In genomic region chr7:28045592-28045991, GRCh38 we compare ENCODE assay signal across 16 cellular contexts.
DNase-seq lines count a peak whose midpoint lies in the region; ATAC-seq and TF ChIP-seq lines count a peak whose summit lies in the region.
"Had no signal": no experiment of that assay in that cellular context is flagged by ENCODE, and none has a peak within 500 bp of the region (broad histone marks: within the 10 kb centered on the region; RNA-seq: fewer than 3 reads in every experiment).

No MANE protein-coding gene starts in this region.

- peak overlapping the region; percentile 41 for H2BK120ac ChIP-seq in trophoblast cell (ENCODE audit: insufficient read depth, low read length, poor library complexity)

- H3K9ac ChIP-seq in endodermal cell (ENCODE audit: extremely low read depth, low read length, poor library complexity, severe bottlenecking) (no peak overlapping the region), trophoblast cell (ENCODE audit: low read length) (no peak overlapping the region)

- no peak for DNase-seq in GM23338 (ENCODE audit: low spot score)
- DNase-seq in Panc1 (ENCODE audit: low read depth, low spot score), result no peak
- DNase-seq in endodermal cell, result no peak
- no peak for DNase-seq in trophoblast cell
- no peak for DNase-seq in mucosa of gallbladder (ENCODE audit: low spot score)
- no peak for DNase-seq in SIG-M5 treated with dmso at 0.1 percent for 504 hours (lab: John Stamatoyannopoulos, UW; ENCODE audit: unreplicated experiment)
- no peak for DNase-seq in activated CD4-positive, alpha-beta T cell treated with anti-CD3 and anti-CD28 coated beads, Interleukin-2, amount 50 U/mL, for 48 hours
- DNase-seq: 8988T; C1 segment of cervical spinal cord; Calu3; CD4-positive, alpha-beta memory T cell; COR-L47; DMS53; DMS79 treated with DMSO at 0.1 percent for 48 hours; GF-D8; HCEC 1CT had no signal

- H4K12ac ChIP-seq in trophoblast cell (ENCODE audit: low read depth, low read length), result no peak overlapping the region

- peaks cover 15% of the 10 kb centered on the region; the same call in 2 of the 3 replicates for H3K4me1 Mint-ChIP-seq in GM23338
- no peaks in the 10 kb centered on the region for H3K4me1 Mint-ChIP-seq in endodermal cell

- no peaks in the 10 kb centered on the region for H3F3A ChIP-seq in GM23338 (replicated peaks; ENCODE audit: low read depth)

- no peak overlapping the region for H3K14ac ChIP-seq in trophoblast cell (ENCODE audit: low read length)

- in situ Hi-C loops in Panc1 (cut with HindIII; ENCODE audit: low pct_unique_long_range_greater_than_20kb, low sequenced_read_pairs), result no loop called here

- CTCF ChIA-PET in Panc1 (lab: Charles Lee), result no interaction called here

- intact Hi-C loops in Panc1 (cut with micrococcal nuclease; ENCODE audit: unreplicated experiment), result no loop called here

- H3K36me3 ChIP-seq in GM23338 (ENCODE audit: insufficient read depth) (no peaks in the 10 kb centered on the region), Panc1 (ENCODE audit: control insufficient read depth, insufficient read depth, low read length) (no peaks in the 10 kb centered on the region), endodermal cell (ENCODE audit: control insufficient read depth, insufficient read depth, low read length) (no peaks in the 10 kb centered on the region), trophoblast cell (ENCODE audit: control insufficient read depth in 1 of 2, insufficient read depth in 2 of 2, low read length in 2 of 2) (no peaks in the 10 kb centered on the region)

- ATAC-seq in GM23338, result no peak
- ATAC-seq in Panc1, result no peak

- H3K4me1 ChIP-seq in GM23338 (ENCODE audit: insufficient read depth) (peaks cover 13% of the 10 kb centered on the region), Panc1 (ENCODE audit: control insufficient read depth, insufficient read depth, low read length) (peaks cover 14% of the 10 kb centered on the region), endodermal cell (ENCODE audit: control insufficient read depth, insufficient read depth, low read length) (no peaks in the 10 kb centered on the region), trophoblast cell (ENCODE audit: control insufficient read depth in 1 of 2, insufficient read depth in 2 of 2, low read length in 2 of 2) (peaks cover 6 to 7% of the 10 kb centered on the region in 2 experiments)

- peaks cover 9% of the 10 kb centered on the region for H3K79me1 ChIP-seq in trophoblast cell (ENCODE audit: low read length)

- no peak overlapping the region for H3K4ac ChIP-seq in trophoblast cell (ENCODE audit: low read depth, low read length)

- H3K27me3 Mint-ChIP-seq in GM23338 (ENCODE audit: insufficient read depth, low read depth, poor library complexity) (peaks cover 6% of the 10 kb centered on the region), endodermal cell (ENCODE audit: insufficient read depth) (no peaks in the 10 kb centered on the region)
- H3K27me3 Mint-ChIP-seq: CD4-positive, alpha-beta memory T cell had no signal

- H4K8ac ChIP-seq in trophoblast cell (ENCODE audit: low read depth, low read length), result no peak overlapping the region

- no peaks in the 10 kb centered on the region for H3K9me2 ChIP-seq in GM23338 (ENCODE audit: insufficient read depth)

- H3K27me3 ChIP-seq in GM23338 (ENCODE audit: insufficient read depth), result no peaks in the 10 kb centered on the region
- H3K27me3 ChIP-seq in Panc1 (ENCODE audit: control insufficient read depth, insufficient read depth, low read length), result no peaks in the 10 kb centered on the region
- H3K27me3 ChIP-seq in endodermal cell (ENCODE audit: control insufficient read depth, insufficient read depth, low read length, poor library complexity, severe bottlenecking), result no peaks in the 10 kb centered on the region
- H3K27me3 ChIP-seq in trophoblast cell (ENCODE audit: insufficient read depth, low read length), result no peaks in the 10 kb centered on the region

- H3K4me3 Mint-ChIP-seq in GM23338 (no peak overlapping the region), endodermal cell (no peak overlapping the region)

- H3K79me2 ChIP-seq in GM23338 (replicated peaks; ENCODE audit: insufficient read depth) (no peaks in the 10 kb centered on the region), trophoblast cell (ENCODE audit: control insufficient read depth, insufficient read depth, low read length, poor library complexity) (no peaks in the 10 kb centered on the region)

- TF ChIP-seq CTCF in GM23338 (conservative IDR thresholded peaks at IDR 0.05; ENCODE audit: low read depth in 2 of 2) (no peak), Panc1 (IDR thresholded peaks at IDR 0.05) (no peak), endodermal cell (conservative IDR thresholded peaks at IDR 0.05) (no peak)

- H3K9me3 ChIP-seq in Panc1 (ENCODE audit: control insufficient read depth, insufficient read depth, low read depth, low read length), result no peaks in the 10 kb centered on the region
- H3K9me3 ChIP-seq in endodermal cell (ENCODE audit: control insufficient read depth, low read length), result no peaks in the 10 kb centered on the region
- H3K9me3 ChIP-seq in trophoblast cell (ENCODE audit: insufficient read depth, low read depth, low read length), result no peaks in the 10 kb centered on the region

- H3K27ac Mint-ChIP-seq in GM23338 (peak overlapping the region; percentile 63; the same call in 1 of the 2 replicates), endodermal cell (peak overlapping the region; percentile 27)
- H3K27ac Mint-ChIP-seq: CD4-positive, alpha-beta memory T cell had no signal

- H3K9me3 Mint-ChIP-seq in GM23338 (no peaks in the 10 kb centered on the region), endodermal cell (no peaks in the 10 kb centered on the region)

- peak overlapping the region; percentile 37 for H2BK12ac ChIP-seq in trophoblast cell (ENCODE audit: low read length)

- no peaks in the 10 kb centered on the region for H4K20me1 ChIP-seq in GM23338 (replicated peaks; ENCODE audit: insufficient read depth)

- H3K4me3 ChIP-seq in GM23338 (no peak overlapping the region), Panc1 (ENCODE audit: low read depth in 2 of 2, low read length in 2 of 2) (no peak overlapping the region), endodermal cell (ENCODE audit: low read length) (no peak overlapping the region), trophoblast cell (ENCODE audit: low read depth, low read length) (no peak overlapping the region)

- no peaks in the 10 kb centered on the region for H3K36me3 Mint-ChIP-seq in GM23338 (ENCODE audit: low read depth)
- H3K36me3 Mint-ChIP-seq in endodermal cell (ENCODE audit: low read depth), result peaks cover 2% of the 10 kb centered on the region

- peak overlapping the region; percentile 47 for H3K4me2 ChIP-seq in GM23338
- no peak overlapping the region for H3K4me2 ChIP-seq in trophoblast cell (ENCODE audit: low read length)

- H2BK5ac ChIP-seq in trophoblast cell (ENCODE audit: low read depth, low read length, poor library complexity), result no peak overlapping the region

- BruUV-seq in Panc1 (replicated peaks; lab: Mats Ljungman, UMichigan), result no TSS peak

- H3K23ac ChIP-seq in trophoblast cell (ENCODE audit: low read length), result no peak overlapping the region

- H3K27ac ChIP-seq in GM23338 (ENCODE audit: low read depth), result peak overlapping the region; percentile 33
- H3K27ac ChIP-seq in Panc1 (ENCODE audit: low read length), result peak overlapping the region; percentile 41; the same call in 1 of the 2 replicates
- no peak overlapping the region for H3K27ac ChIP-seq in endodermal cell (ENCODE audit: low read depth, low read length)
- no peak overlapping the region for H3K27ac ChIP-seq in trophoblast cell (ENCODE audit: low read depth, low read length)

- peak overlapping the region; percentile 42 for H4K91ac ChIP-seq in trophoblast cell (ENCODE audit: low read depth, low read length)

- 87 to 89% methylated on average over 4 of the region's 4 CpGs for WGBS in endodermal cell (ENCODE audit: insufficient coverage in 1 of 2, insufficient read length in 1 of 2), 2 experiments
- WGBS in trophoblast cell (ENCODE audit: extremely low coverage, insufficient coverage, insufficient read length), result no CpG with 5 or more reads among the region's 4 CpGs

- POLR2A ChIA-PET in Panc1 (lab: Charles Lee), result no interaction called here

- no peak overlapping the region for H3K18ac ChIP-seq in trophoblast cell (ENCODE audit: low read length)

- H2AFZ ChIP-seq in GM23338 (no peak overlapping the region), trophoblast cell (ENCODE audit: insufficient read depth, low read length, poor library complexity) (no peak overlapping the region)

- H2AK5ac ChIP-seq in trophoblast cell (ENCODE audit: low read length), result no peak overlapping the region

Comparison
In these comparisons a context has a peak if more than half of its experiments do, and no peak if none do; other contexts are left out.
1. H3K27ac ChIP-seq: peak in GM23338 (single experiment) and Panc1 (single experiment); none in endodermal cell (single experiment) and trophoblast cell (single experiment).